In the genomic region with DNA sequence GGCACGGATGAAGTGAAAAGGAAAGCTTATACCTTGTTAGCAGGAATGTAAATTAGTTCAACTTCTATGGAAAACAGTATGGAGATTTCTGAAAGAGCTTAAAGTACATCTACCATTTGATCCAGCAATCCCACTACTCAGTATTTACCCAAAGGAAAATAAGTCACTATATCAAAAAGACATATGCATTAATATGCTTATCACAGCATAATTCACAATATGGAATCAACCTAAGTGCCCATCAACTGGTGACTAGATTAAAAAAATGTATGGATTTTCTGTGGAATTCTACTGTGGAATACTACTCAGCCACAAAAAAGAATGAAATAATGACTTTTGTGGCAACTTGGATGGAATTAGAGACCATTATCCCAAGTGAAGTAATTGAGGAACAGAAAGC, we compare ENCODE assay signal across 29 cellular contexts.
"Had no signal": no experiment of that assay in that cellular context is flagged by ENCODE, and none has a peak within 500 bp of the region (broad histone marks: within the 10 kb centered on the region; RNA-seq: fewer than 3 reads in every experiment).

No MANE protein-coding gene starts in this region.

- H3K27ac Mint-ChIP-seq: dendritic cell treated with granulocyte-macrophage colony-stimulating factor and Interleukin-4, amounts not matched to agents 40 ng/mL and 50 ng/mL, for 4 days; effector memory CD8-positive, alpha-beta T cell; endodermal cell had no signal

- H3K4me1 ChIP-seq: colonic mucosa, esophagus squamous epithelium, foreskin keratinocyte, gastrocnemius medialis, heart left ventricle, heart right ventricle had no signal

- H3K36me3 ChIP-seq: colonic mucosa, esophagus muscularis mucosa, esophagus squamous epithelium, gastrocnemius medialis, gastroesophageal sphincter, heart left ventricle, heart right ventricle had no signal

- H3K4me2 ChIP-seq: hepatocyte had no signal

- H3K27me3 ChIP-seq: colonic mucosa, dorsolateral prefrontal cortex, esophagus muscularis mucosa, esophagus squamous epithelium, foreskin keratinocyte, gastrocnemius medialis, gastroesophageal sphincter, heart left ventricle, heart right ventricle, hepatocyte had no signal

- H3K79me2 ChIP-seq: hepatocyte had no signal

- FAIRE-seq: endometrium, endothelial cell of umbilical vein, frontal cortex had no signal

- H3K27me3 Mint-ChIP-seq: dendritic cell treated with granulocyte-macrophage colony-stimulating factor and Interleukin-4, amounts not matched to agents 40 ng/mL and 50 ng/mL, for 4 days; effector memory CD8-positive, alpha-beta T cell had no signal

- H3K4me3 ChIP-seq: colonic mucosa, coronary artery, dorsolateral prefrontal cortex, esophagus muscularis mucosa, esophagus squamous epithelium, gastrocnemius medialis, gastroesophageal sphincter, heart left ventricle, heart right ventricle, hepatocyte had no signal

- H3K9me3 ChIP-seq: colonic mucosa, esophagus muscularis mucosa, esophagus squamous epithelium, gastrocnemius medialis, gastroesophageal sphincter, heart left ventricle had no signal

- H2AFZ ChIP-seq: hepatocyte had no signal

- ATAC-seq: effector memory CD8-positive, alpha-beta T cell; esophagus mucosa; foreskin keratinocyte; gastrocnemius medialis; gastroesophageal sphincter; heart left ventricle; heart right ventricle had no signal

- DNase-seq: colonic mucosa; cortex of kidney; dermis blood vessel endothelial cell; dorsolateral prefrontal cortex; effector CD4-positive, alpha-beta T cell; effector CD8-positive, alpha-beta T cell; effector memory CD4-positive, alpha-beta T cell; effector memory CD8-positive, alpha-beta T cell; endodermal cell; erythroblast; esophagus squamous epithelium; foreskin fibroblast; foreskin keratinocyte; foreskin melanocyte; gastrocnemius medialis; glutamatergic neuron; head of caudate nucleus; heart left ventricle; heart right ventricle had no signal

- H3K4me3 Mint-ChIP-seq: dendritic cell treated with granulocyte-macrophage colony-stimulating factor and Interleukin-4, amounts not matched to agents 40 ng/mL and 50 ng/mL, for 4 days; effector memory CD8-positive, alpha-beta T cell; endodermal cell had no signal

- H3K27ac ChIP-seq: colonic mucosa, coronary artery, dorsolateral prefrontal cortex, epithelial cell of prostate, esophagus muscularis mucosa, esophagus squamous epithelium, foreskin keratinocyte, gastrocnemius medialis, gastroesophageal sphincter, heart left ventricle, heart right ventricle, hepatocyte had no signal
